In the genomic region with DNA sequence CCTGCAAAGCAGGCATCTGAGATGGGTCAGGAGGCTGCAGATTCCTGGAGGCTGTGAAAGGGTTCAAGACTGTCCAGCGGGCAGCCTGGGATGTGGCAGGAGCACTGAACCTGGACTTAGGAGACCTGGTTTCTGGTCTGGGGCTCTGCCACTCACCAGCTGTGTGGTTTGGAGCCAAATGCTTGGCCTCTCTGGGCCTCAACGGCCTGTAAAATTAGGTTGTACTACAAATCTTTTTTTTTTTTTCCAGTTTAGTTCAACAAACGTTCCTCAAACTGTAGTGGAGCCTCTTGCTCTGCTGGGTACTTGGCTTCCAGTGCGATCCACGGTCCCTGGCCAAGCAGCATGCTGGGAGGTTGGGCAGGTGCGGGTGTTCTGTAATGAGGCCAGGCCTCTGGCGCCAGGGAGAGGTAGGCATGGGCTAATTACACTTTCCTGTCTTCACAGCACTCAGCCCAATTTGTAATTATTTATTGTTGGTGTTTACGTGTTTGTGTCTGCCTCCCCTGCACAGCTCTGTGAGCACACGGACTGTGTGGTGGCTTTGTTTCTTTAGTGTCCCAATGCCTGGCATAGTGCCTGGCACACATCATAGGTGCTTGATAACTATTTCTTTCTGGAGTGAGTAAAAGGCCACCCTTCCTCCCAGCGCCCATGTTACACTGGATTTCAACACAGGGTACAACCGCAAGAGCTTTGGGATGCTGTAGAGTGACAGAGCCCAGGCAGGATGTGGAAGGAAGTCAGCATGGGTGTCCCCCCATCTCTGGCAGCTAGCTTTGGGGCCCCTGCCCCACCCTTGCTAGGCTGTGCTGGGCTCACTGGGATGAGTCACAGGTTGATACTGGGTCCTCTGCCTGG, we compare ENCODE assay signal across 10 cellular contexts. TPM values are rescaled to one million over a fixed set of nuclear protein-coding genes. Genes with fewer than 3 reads are reported as not detected.
DNase-seq lines count a peak whose midpoint lies in the region; ATAC-seq, FAIRE-seq and TF ChIP-seq lines count a peak whose summit lies in the region.
"Had no signal": no experiment of that assay in that cellular context is flagged by ENCODE, and none has a peak within 500 bp of the region (broad histone marks: within the 10 kb centered on the region; RNA-seq: fewer than 3 reads in every experiment).

No MANE protein-coding gene starts in this region.

- H3K4me1 ChIP-seq in keratinocyte (ENCODE audit: control insufficient read depth, extremely low read depth, insufficient read depth, low read length) (peaks cover 33% of the 10 kb centered on the region), upper lobe of right lung (peaks cover 40% of the 10 kb centered on the region), transverse colon (peaks cover 0 to 6% (median 2%) of the 10 kb centered on the region in 4 donors)

- peak; percentile 5 for FAIRE-seq in keratinocyte (lab: Jason Lieb, UNC)

- ATAC-seq in upper lobe of right lung (peak; percentile 83), GM18520 (IDR thresholded peaks at IDR 0.05; ENCODE audit: unreplicated experiment) (no peak)
- ATAC-seq: SK-N-SH treated with all-trans-retinoic acid at 6 μM for 48 hours had no signal

- intact Hi-C loops in upper lobe of right lung (cut with DNase I) (no loop called here), transverse colon (cut with DNase I; ENCODE audit: low total_unique reads) (no loop called here)

- no peak overlapping the region for H2AFZ ChIP-seq in keratinocyte (ENCODE audit: control insufficient read depth, low read length)

- H3K27me3 ChIP-seq in keratinocyte (ENCODE audit: control insufficient read depth, extremely low read depth, insufficient read depth, low read length), result no peaks in the 10 kb centered on the region
- H3K27me3 ChIP-seq in upper lobe of right lung, result no peaks in the 10 kb centered on the region
- H3K27me3 ChIP-seq in transverse colon, result no peaks in the 10 kb centered on the region

- H3K4me3 ChIP-seq in keratinocyte (ENCODE audit: control insufficient read depth in 2 of 3, extremely low read depth in 1 of 3, insufficient read depth in 2 of 3, low read depth in 1 of 3, low read length in 3 of 3), result no peak overlapping the region
- no peak overlapping the region for H3K4me3 ChIP-seq in upper lobe of right lung
- no peak overlapping the region for H3K4me3 ChIP-seq in transverse colon

- no peak overlapping the region for H3K9ac ChIP-seq in keratinocyte (ENCODE audit: control insufficient read depth, extremely low read depth, insufficient read depth, low read length)

- H3K27ac ChIP-seq in keratinocyte (ENCODE audit: control insufficient read depth, insufficient read depth, low read length), result no peak overlapping the region
- peak overlapping the region; percentile 78 for H3K27ac ChIP-seq in upper lobe of right lung
- H3K27ac ChIP-seq in transverse colon, result no peak overlapping the region

- no peak for TF ChIP-seq POLR2A in transverse colon (IDR thresholded peaks at IDR 0.05)

- H3K36me3 ChIP-seq in keratinocyte (ENCODE audit: control insufficient read depth in 2 of 2, extremely low read depth in 1 of 2, insufficient read depth in 2 of 2, low read length in 2 of 2), result no peaks in the 10 kb centered on the region
- no peaks in the 10 kb centered on the region for H3K36me3 ChIP-seq in upper lobe of right lung
- H3K36me3 ChIP-seq in transverse colon, result no peaks in the 10 kb centered on the region

- H3K9me3 ChIP-seq in keratinocyte (ENCODE audit: control insufficient read depth, low read depth, low read length) (no peaks in the 10 kb centered on the region), upper lobe of right lung (no peaks in the 10 kb centered on the region), transverse colon (no peaks in the 10 kb centered on the region)

- H3K4me2 ChIP-seq in keratinocyte (ENCODE audit: control insufficient read depth, extremely low read depth, insufficient read depth, low read depth, low read length), result no peak overlapping the region

- no peak for TF ChIP-seq CTCF in keratinocyte (optimal IDR thresholded peaks at IDR 0.05 in 1 of 3, IDR thresholded peaks at IDR 0.05 in 1 of 3, conservative IDR thresholded peaks at IDR 0.05 in 1 of 3; ENCODE audit: extremely low read depth in 1 of 3, insufficient read depth in 2 of 3, low read length in 3 of 3)
- no peak for TF ChIP-seq CTCF in upper lobe of right lung (IDR thresholded peaks at IDR 0.05)
- no peak for TF ChIP-seq CTCF in transverse colon (IDR thresholded peaks at IDR 0.05)

- WGBS in transverse colon (ENCODE audit: low coverage in 1 of 2), 2 donors, result 72% methylated on average over 11 of the region's 11 CpGs; no CpG with 5 or more reads in 1 of the 2 donors

- H3K79me2 ChIP-seq in keratinocyte (ENCODE audit: control insufficient read depth, insufficient read depth, low read length), result no peaks in the 10 kb centered on the region

- no peaks in the 10 kb centered on the region for H3K9me1 ChIP-seq in keratinocyte (ENCODE audit: control insufficient read depth, extremely low read depth, insufficient read depth, low read length)

- no peak for TF ChIP-seq EP300 in transverse colon (IDR thresholded peaks at IDR 0.05; ENCODE audit: low read depth)

- in situ Hi-C loops in transverse colon (cut with MboI; ENCODE audit: low pct_ligation_motif_present in 1 of 4, low pct_unique_long_range_greater_than_20kb in 1 of 4, low sequenced_read_pairs in 3 of 4), result no loop called here

- no peaks in the 10 kb centered on the region for H4K20me1 ChIP-seq in keratinocyte (ENCODE audit: control insufficient read depth, extremely low read depth, insufficient read depth, low read length)

- dilution Hi-C loops in keratinocyte (cut with MboI; ENCODE audit: extremely low pct_ligation_motif_present, low sequenced_read_pairs), result no loop called here

- DNase-seq in NCI-H748 (lab: John Stamatoyannopoulos, UW; ENCODE audit: unreplicated experiment) (peak; percentile 35), NCI-H748 treated with DMSO at 0.1 percent for 48 hours (lab: John Stamatoyannopoulos, UW) (no peak), SIG-M5 (lab: John Stamatoyannopoulos, UW) (peak; percentile 93), keratinocyte (ENCODE audit: low read depth, low spot score) (no peak), upper lobe of right lung (peak; percentile 77), transverse colon (no peak), T-helper 1 cell (no peak)

RNA-seq across cellular contexts. Expression of a gene that starts 5.8 kb away (rescaled TPM):
- polyA plus RNA-seq in keratinocyte, result 3.3 to 7.2 TPM (median 4.1 TPM) in 3 replicates
- polyA plus RNA-seq in keratinocyte (2011; ENCODE audit: low read depth), result 109 TPM
- polyA plus RNA-seq in keratinocyte (2011; cell fraction: cytosol; rRNA removed), result 4.2 and 7.4 TPM in 2 replicates
- 7.3 and 11.7 TPM in 2 replicates for polyA plus RNA-seq in keratinocyte (2011; cell fraction: nucleus; rRNA removed)
- polyA plus RNA-seq in keratinocyte (2012; ENCODE audit: low replicate concordance), result 7.1 and 246 TPM in 2 replicates
- polyA minus RNA-seq in keratinocyte, result 4.3 to 10.4 TPM (median 6.0 TPM) in 3 replicates
- 7.9 TPM for polyA minus RNA-seq in keratinocyte (2011; cell fraction: cytosol; rRNA and poly(A)+ RNA removed)
- polyA minus RNA-seq in keratinocyte (2011; cell fraction: nucleus; rRNA and poly(A)+ RNA removed), result 6.9 and 10.4 TPM in 2 replicates
- total RNA-seq in upper lobe of right lung, result 8.6 TPM
- under 1 TPM in 1 of 4 donors, not detected in 3; 0.14 TPM for total RNA-seq in transverse colon
- total RNA-seq: mesenteric fat pad had no signal

RNA-seq across cellular contexts. Expression of a gene that starts 35.4 kb away (rescaled TPM):
- polyA plus RNA-seq in keratinocyte, result 112 to 224 TPM (median 117 TPM) in 3 replicates
- polyA plus RNA-seq in keratinocyte (2011; ENCODE audit: low read depth), result 24.1 TPM
- polyA plus RNA-seq in keratinocyte (2011; cell fraction: cytosol; rRNA removed), result 212 and 224 TPM in 2 replicates
- polyA plus RNA-seq in keratinocyte (2011; cell fraction: nucleus; rRNA removed), result 226 and 228 TPM in 2 replicates
- 12.2 and 287 TPM in 2 replicates for polyA plus RNA-seq in keratinocyte (2012; ENCODE audit: low replicate concordance)
- 128 to 386 TPM (median 130 TPM) in 3 replicates for polyA minus RNA-seq in keratinocyte
- 274 TPM for polyA minus RNA-seq in keratinocyte (2011; cell fraction: cytosol; rRNA and poly(A)+ RNA removed)
- 101 and 129 TPM in 2 replicates for polyA minus RNA-seq in keratinocyte (2011; cell fraction: nucleus; rRNA and poly(A)+ RNA removed)
- total RNA-seq in upper lobe of right lung (664 TPM), transverse colon (1 to 10 TPM in 1 of 4 donors, under 1 TPM in 2, not detected in 1; 0.75 to 1.6 (median 0.95) TPM)

Comparison
In these comparisons a context has a peak if more than half of its experiments do, and no peak if none do; other contexts are left out.
1. DNase-seq: peak in NCI-H748 (single experiment), SIG-M5 (single experiment) and upper lobe of right lung (single experiment); none in NCI-H748 treated with DMSO at 0.1 percent for 48 hours (single experiment), keratinocyte (single experiment), transverse colon (single experiment) and T-helper 1 cell (0 of 5).
2. RNA of a gene that starts 35.4 kb away (total RNA-seq): 664 TPM in upper lobe of right lung (single experiment); 0.75 to 1.6 TPM in transverse colon; every median in the first group is over 100 times any median in the second.